In genomic region chr1:243233908-243234307, GRCh38 we compare ENCODE assay signal across 16 cellular contexts. TPM values are rescaled to one million over a fixed set of nuclear protein-coding genes. Genes with fewer than 3 reads are reported as not detected.
DNase-seq lines count a peak whose midpoint lies in the region; ATAC-seq and TF ChIP-seq lines count a peak whose summit lies in the region.
"Had no signal": no experiment of that assay in that cellular context is flagged by ENCODE, and none has a peak within 500 bp of the region (broad histone marks: within the 10 kb centered on the region; RNA-seq: fewer than 3 reads in every experiment).

No MANE protein-coding gene starts in this region.

- peaks cover 32% of the 10 kb centered on the region for H3K4me1 ChIP-seq in GM23248 (ENCODE audit: insufficient read depth)
- peaks cover 23% of the 10 kb centered on the region for H3K4me1 ChIP-seq in adipocyte (ENCODE audit: control insufficient read depth, insufficient read depth, low read length)

- H3K79me2 ChIP-seq in GM23248 (ENCODE audit: insufficient read depth), result peaks cover 100% of the 10 kb centered on the region

- H3K27me3 ChIP-seq in GM23248 (replicated peaks; ENCODE audit: insufficient read depth), result no peaks in the 10 kb centered on the region
- H3K27me3 ChIP-seq in adipocyte (replicated peaks; ENCODE audit: control insufficient read depth, insufficient read depth, low read length), result no peaks in the 10 kb centered on the region
- H3K27me3 ChIP-seq: ascending aorta, upper lobe of right lung had no signal

- DNase-seq in A172 (ENCODE audit: low spot score) (peak; percentile 45), GM23248 (peak; percentile 75), adipocyte (ENCODE audit: low read depth) (peak; percentile 50), fibroblast of pulmonary artery (ENCODE audit: low read depth) (peak; percentile 64)
- DNase-seq in effector CD4-positive, alpha-beta T cell, result no peak
- DNase-seq in effector CD8-positive, alpha-beta T cell (lab: John Stamatoyannopoulos, UW), result no peak
- no peak for DNase-seq in stimulated activated naive B cell treated with anti-CD40 and anti-IgM and Interleukin-4, amounts not matched to agents 10 μg/mL and 1 μg/mL and 100 μg/mL, for 72 hours
- DNase-seq: activated CD4-positive, alpha-beta T cell treated with anti-CD3 and anti-CD28 coated beads for 36 hours; activated CD8-positive, alpha-beta memory T cell treated with anti-CD3 and anti-CD28 coated beads, Interleukin-2, amount 50 U/mL, for 48 hours; foreskin melanocyte; naive B cell; NCI-H187; upper lobe of right lung had no signal

- no peaks in the 10 kb centered on the region for H3K9me2 ChIP-seq in GM23248 (ENCODE audit: insufficient read depth)

- H3K27ac ChIP-seq in GM23248, result no peak overlapping the region
- H3K27ac ChIP-seq: ascending aorta, upper lobe of right lung had no signal

- no peaks in the 10 kb centered on the region for H3K27me3 Mint-ChIP-seq in stimulated activated naive B cell treated with anti-CD40 and anti-IgM and Interleukin-4, amounts not matched to agents 10 μg/mL and 1 μg/mL and 100 μg/mL, for 72 hours
- H3K27me3 Mint-ChIP-seq: activated CD4-positive, alpha-beta T cell treated with anti-CD3 and anti-CD28 coated beads for 36 hours; naive B cell; stimulated activated memory B cell treated with anti-CD40 and anti-IgM and Interleukin-4, amounts not matched to agents 10 μg/mL and 1 μg/mL and 100 μg/mL, for 72 hours had no signal

- H2AFZ ChIP-seq in GM23248, result no peak overlapping the region

- H3K9me3 ChIP-seq in GM23248 (ENCODE audit: low read depth) (no peaks in the 10 kb centered on the region), adipocyte (ENCODE audit: control insufficient read depth, low read length) (peaks cover 29% of the 10 kb centered on the region)

- no peak overlapping the region for H3K9ac ChIP-seq in GM23248
- no peak overlapping the region for H3K9ac ChIP-seq in adipocyte (ENCODE audit: low read length)

- peaks cover 30% of the 10 kb centered on the region for H3K36me3 ChIP-seq in GM23248 (ENCODE audit: low read depth)
- peaks cover 41% of the 10 kb centered on the region for H3K36me3 ChIP-seq in adipocyte (ENCODE audit: control insufficient read depth, insufficient read depth, low read length, severe bottlenecking)
- H3K36me3 ChIP-seq: upper lobe of right lung had no signal

- peaks cover 13 to 42% of the 10 kb centered on the region in 2 donors for H3K4me1 Mint-ChIP-seq in stimulated activated naive B cell treated with anti-CD40 and anti-IgM and Interleukin-4, amounts not matched to agents 10 μg/mL and 1 μg/mL and 100 μg/mL, for 72 hours

- 66 to 79% methylated on average over 2 of the region's 2 CpGs for WGBS in GM23248 (ENCODE audit: low coverage in 1 of 2, low lambda C conversion rate in 2 of 2, missing lambda C conversion rate in 2 of 2), 2 experiments

- H4K20me1 ChIP-seq in GM23248 (ENCODE audit: insufficient read depth), result peaks cover 16% of the 10 kb centered on the region

- H3K4me2 ChIP-seq in GM23248 (ENCODE audit: unreplicated experiment), result peak overlapping the region; percentile 6

- peaks cover 38 to 55% of the 10 kb centered on the region in 2 donors for H3K36me3 Mint-ChIP-seq in stimulated activated naive B cell treated with anti-CD40 and anti-IgM and Interleukin-4, amounts not matched to agents 10 μg/mL and 1 μg/mL and 100 μg/mL, for 72 hours

- H3K9me3 Mint-ChIP-seq in stimulated activated naive B cell treated with anti-CD40 and anti-IgM and Interleukin-4, amounts not matched to agents 10 μg/mL and 1 μg/mL and 100 μg/mL, for 72 hours, result peaks cover 15 to 16% of the 10 kb centered on the region in 2 donors

- peaks cover 60% of the 10 kb centered on the region; the same call in 1 of the 2 replicates for H3F3A ChIP-seq in GM23248 (ENCODE audit: insufficient read depth)

- no peak overlapping the region for H3K27ac Mint-ChIP-seq in stimulated activated naive B cell treated with anti-CD40 and anti-IgM and Interleukin-4, amounts not matched to agents 10 μg/mL and 1 μg/mL and 100 μg/mL, for 72 hours
- H3K27ac Mint-ChIP-seq: activated CD4-positive, alpha-beta T cell treated with anti-CD3 and anti-CD28 coated beads for 36 hours; stimulated activated memory B cell treated with anti-CD40 and anti-IgM and Interleukin-4, amounts not matched to agents 10 μg/mL and 1 μg/mL and 100 μg/mL, for 72 hours had no signal

- in situ Hi-C loops in GM23248 (cut with MboI), result no loop called here

- no peak for TF ChIP-seq CTCF in fibroblast of pulmonary artery (IDR thresholded peaks at IDR 0.05; ENCODE audit: low read length, missing control alignments)

- no peak for ATAC-seq in GM21367 (IDR thresholded peaks at IDR 0.05; ENCODE audit: unreplicated experiment)
- ATAC-seq in stimulated activated naive B cell treated with anti-CD40 and anti-IgM and Interleukin-4, amounts not matched to agents 10 μg/mL and 1 μg/mL and 100 μg/mL, for 72 hours (replicated peaks), result no peak
- ATAC-seq: activated CD4-positive, alpha-beta T cell treated with anti-CD3 and anti-CD28 coated beads for 36 hours; stimulated activated memory B cell treated with anti-CD40 and anti-IgM and Interleukin-4, amounts not matched to agents 10 μg/mL and 1 μg/mL and 100 μg/mL, for 72 hours; upper lobe of right lung had no signal

- H3K4me3 ChIP-seq in GM23248 (no peak overlapping the region), adipocyte (ENCODE audit: low read length) (no peak overlapping the region), fibroblast of pulmonary artery (replicated peaks; ENCODE audit: low read depth, low read length) (no peak overlapping the region)
- H3K4me3 ChIP-seq: ascending aorta, upper lobe of right lung had no signal

- no peak overlapping the region for H3K4me3 Mint-ChIP-seq in stimulated activated naive B cell treated with anti-CD40 and anti-IgM and Interleukin-4, amounts not matched to agents 10 μg/mL and 1 μg/mL and 100 μg/mL, for 72 hours
- H3K4me3 Mint-ChIP-seq: activated CD4-positive, alpha-beta T cell treated with anti-CD3 and anti-CD28 coated beads for 36 hours; naive B cell; stimulated activated memory B cell treated with anti-CD40 and anti-IgM and Interleukin-4, amounts not matched to agents 10 μg/mL and 1 μg/mL and 100 μg/mL, for 72 hours had no signal

RNA-seq across cellular contexts. Expression of gene CEP170, which starts 21.2 kb away (rescaled TPM):
- total RNA-seq in A172 (2014; rRNA removed; shearing (Covaris generic)), result 139 and 179 TPM in 2 replicates
- 81.0 and 89.8 TPM in 2 replicates for total RNA-seq in GM23248 (2014; rRNA removed; shearing (Covaris generic))
- polyA plus RNA-seq in GM23248 (2016; fragmentation: Nextera tagmentation; extraction: Ambion mirVana), result 55.4 and 56.7 TPM in 2 replicates

RNA-seq across cellular contexts. Expression of gene SDCCAG8, which starts 21.9 kb away (rescaled TPM):
- 40.9 and 65.9 TPM in 2 replicates for total RNA-seq in A172 (2014; rRNA removed; shearing (Covaris generic))
- total RNA-seq in GM23248 (2014; rRNA removed; shearing (Covaris generic)), result 29.4 and 69.4 TPM in 2 replicates
- polyA plus RNA-seq in GM23248 (2016; fragmentation: Nextera tagmentation; extraction: Ambion mirVana), result 41.9 and 45.3 TPM in 2 replicates

Comparison
In these comparisons a context has a peak if more than half of its experiments do, and no peak if none do; other contexts are left out.
1. DNase-seq: peak in A172 (single experiment), GM23248 (single experiment), adipocyte (single experiment) and fibroblast of pulmonary artery (single experiment); none in effector CD4-positive, alpha-beta T cell (single experiment), effector CD8-positive, alpha-beta T cell (single experiment) and stimulated activated naive B cell treated with anti-CD40 and anti-IgM and Interleukin-4, amounts not matched to agents 10 μg/mL and 1 μg/mL and 100 μg/mL, for 72 hours (single experiment).